In the genomic region with DNA sequence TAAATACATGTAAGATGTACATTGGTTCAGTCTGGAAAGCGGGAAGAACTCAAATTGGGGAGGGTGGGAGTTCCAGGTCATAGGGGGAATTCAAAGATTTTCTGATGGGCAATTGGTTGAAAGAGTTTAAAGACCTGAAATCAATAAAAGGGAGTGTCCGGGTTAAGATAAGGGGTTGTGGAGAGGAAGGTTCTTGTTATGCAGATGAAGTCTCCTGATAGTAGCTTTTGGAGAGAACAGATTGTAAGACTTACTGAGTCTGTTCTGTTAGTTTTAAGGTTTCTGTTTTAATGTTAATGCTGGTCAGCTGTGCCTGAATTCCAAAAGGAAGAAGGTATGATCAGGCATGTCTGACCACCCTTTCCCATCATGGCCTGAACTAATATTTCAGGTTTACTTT, we compare ENCODE assay signal across 27 cellular contexts.
"Had no signal": no experiment of that assay in that cellular context is flagged by ENCODE, and none has a peak within 500 bp of the region (broad histone marks: within the 10 kb centered on the region; RNA-seq: fewer than 3 reads in every experiment).

No MANE protein-coding gene starts in this region.

- DNase-seq: nephron progenitor cell; nucleus accumbens; pancreas; retina; right lobe of liver; sigmoid colon; small intestine; stimulated activated CD4-positive, alpha-beta T cell treated with anti-CD3 and anti-CD28 coated beads, Interleukin-15, amount 100 ng/mL, for 24 hours; stimulated activated CD4-positive, alpha-beta T cell treated with anti-CD3 and anti-CD28 coated beads, Interleukin-2, amount 100 ng/mL, for 24 hours; stimulated activated CD4-positive, alpha-beta T cell treated with anti-CD3 and anti-CD28 coated beads, Interleukin-2, amount 100 ng/mL, for 48 hours; stimulated activated CD4-positive, alpha-beta T cell treated with anti-CD3 and anti-CD28 coated beads, Interleukin-4, amount 100 ng/mL, for 24 hours; stimulated activated naive B cell treated with anti-CD40 and anti-IgM and Interleukin-4, amounts not matched to agents 10 μg/mL and 1 μg/mL and 100 μg/mL, for 72 hours; stimulated activated naive CD4-positive, alpha-beta T cell treated with Interleukin-2 at 50 U/mL for 16 hours; stomach; thyroid gland; trophoblast cell; upper lobe of left lung had no signal

- H3K27ac Mint-ChIP-seq: nephron progenitor cell; stimulated activated naive B cell treated with anti-CD40 and anti-IgM and Interleukin-4, amounts not matched to agents 10 μg/mL and 1 μg/mL and 100 μg/mL, for 72 hours; stimulated activated naive CD8-positive, alpha-beta T cell treated with anti-CD3 and anti-CD28 coated beads, Interleukin-15, Interleukin-2, amounts not matched to agents 100 ng/mL and 50 ng/mL, for 24 hours had no signal

- H3K36me3 ChIP-seq: neutrophil, pancreas, prostate gland, right atrium auricular region, right lobe of liver, sigmoid colon, thoracic aorta, thyroid gland, upper lobe of left lung, vagina had no signal

- H3K4me1 ChIP-seq: prostate gland, right atrium auricular region, right lobe of liver, sigmoid colon, stomach, thyroid gland, tibial nerve, upper lobe of left lung, vagina had no signal

- H3K4me3 Mint-ChIP-seq: natural killer cell treated with Interleukin-12 subunit alpha and Interleukin-12 subunit beta and Interleukin-15 and Interleukin-18, amount 100 ng/mL, for 72 hours; nephron progenitor cell; neural crest cell; stimulated activated effector memory CD8-positive, alpha-beta T cell treated with anti-CD3 and anti-CD28 coated beads, Interleukin-12 subunit alpha, Interleukin-12 subunit beta, amount 100 ng/mL, for 72 hours; stimulated activated naive B cell treated with anti-CD40 and anti-IgM and Interleukin-4, amounts not matched to agents 10 μg/mL and 1 μg/mL and 100 μg/mL, for 72 hours; stimulated activated naive CD8-positive, alpha-beta T cell treated with anti-CD3 and anti-CD28 coated beads, Interleukin-15, Interleukin-2, amounts not matched to agents 100 ng/mL and 50 ng/mL, for 24 hours had no signal

- H3K27ac ChIP-seq: neutrophil, pancreas, prostate gland, right atrium auricular region, right lobe of liver, sigmoid colon, stomach, thoracic aorta, thyroid gland, tibial nerve, upper lobe of left lung, vagina had no signal

- H3K9me3 ChIP-seq: neutrophil, pancreas, prostate gland, right atrium auricular region, right lobe of liver, sigmoid colon, stomach, thoracic aorta, thyroid gland, tibial nerve, upper lobe of left lung, vagina had no signal

- H3K27me3 ChIP-seq: neutrophil, pancreas, right atrium auricular region, right lobe of liver, sigmoid colon, stomach, thyroid gland, tibial nerve, upper lobe of left lung, vagina had no signal

- H3K27me3 Mint-ChIP-seq: natural killer cell treated with Interleukin-12 subunit alpha and Interleukin-12 subunit beta and Interleukin-15 and Interleukin-18, amount 100 ng/mL, for 72 hours; stimulated activated naive B cell treated with anti-CD40 and anti-IgM and Interleukin-4, amounts not matched to agents 10 μg/mL and 1 μg/mL and 100 μg/mL, for 72 hours; stimulated activated naive CD8-positive, alpha-beta T cell treated with anti-CD3 and anti-CD28 coated beads, Interleukin-15, Interleukin-2, amounts not matched to agents 100 ng/mL and 50 ng/mL, for 24 hours had no signal

- H3K4me3 ChIP-seq: pancreas, prostate gland, right atrium auricular region, right lobe of liver, sigmoid colon, stomach, thoracic aorta, thyroid gland, tibial nerve, upper lobe of left lung, vagina had no signal

- H3K4me1 Mint-ChIP-seq: nephron progenitor cell, neural crest cell had no signal

- ATAC-seq: natural killer cell treated with Interleukin-12 subunit alpha and Interleukin-12 subunit beta and Interleukin-15 and Interleukin-18, amount 100 ng/mL, for 72 hours; pancreas; stimulated activated effector memory CD8-positive, alpha-beta T cell treated with anti-CD3 and anti-CD28 coated beads, Interleukin-12 subunit alpha, Interleukin-12 subunit beta, amount 100 ng/mL, for 72 hours; stimulated activated naive B cell treated with anti-CD40 and anti-IgM and Interleukin-4, amounts not matched to agents 10 μg/mL and 1 μg/mL and 100 μg/mL, for 72 hours had no signal

- H3K9me3 Mint-ChIP-seq: natural killer cell treated with Interleukin-12 subunit alpha and Interleukin-12 subunit beta and Interleukin-15 and Interleukin-18, amount 100 ng/mL, for 72 hours had no signal
